9 cellular contexts compared by ENCODE assay signal in genomic region chr9:113592806-113593575, GRCh38.
DNase-seq lines count a peak whose midpoint lies in the region; ATAC-seq, FAIRE-seq and TF ChIP-seq lines count a peak whose summit lies in the region.
"Had no signal": no experiment of that assay in that cellular context is flagged by ENCODE, and none has a peak within 500 bp of the region (broad histone marks: within the 10 kb centered on the region; RNA-seq: fewer than 3 reads in every experiment).

No MANE protein-coding gene starts in this region.

- H4K20me1 ChIP-seq in OCI-LY3 (ENCODE audit: insufficient read depth, low read length): no peaks in the 10 kb centered on the region

- peaks cover 47% of the 10 kb centered on the region for H3K4me1 ChIP-seq in OCI-LY3 (ENCODE audit: low read length)
- peaks cover 13% of the 10 kb centered on the region for H3K4me1 ChIP-seq in endodermal cell (ENCODE audit: control insufficient read depth, insufficient read depth, low read length)
- H3K4me1 ChIP-seq in trophoblast cell (ENCODE audit: control insufficient read depth in 1 of 2, insufficient read depth in 2 of 2, low read length in 2 of 2): peaks cover 17 to 35% of the 10 kb centered on the region in 2 experiments

- H3K4me3 ChIP-seq in OCI-LY3 (ENCODE audit: low read length) (peak overlapping the region; percentile 94), endodermal cell (ENCODE audit: low read length) (peak overlapping the region; percentile 91), trophoblast cell (ENCODE audit: low read depth, low read length) (no peak overlapping the region)

- peaks cover 31% of the 10 kb centered on the region for H3K4me1 Mint-ChIP-seq in endodermal cell

- H3K27me3 ChIP-seq in OCI-LY3 (ENCODE audit: low read depth, low read length) (no peaks in the 10 kb centered on the region), endodermal cell (ENCODE audit: control insufficient read depth, insufficient read depth, low read length, poor library complexity, severe bottlenecking) (no peaks in the 10 kb centered on the region), trophoblast cell (ENCODE audit: insufficient read depth, low read length) (no peaks in the 10 kb centered on the region)

- H3K9ac ChIP-seq in OCI-LY3 (ENCODE audit: low read length) (peak overlapping the region; percentile 80), endodermal cell (ENCODE audit: extremely low read depth, low read length, poor library complexity, severe bottlenecking) (peak overlapping the region; percentile 77), trophoblast cell (ENCODE audit: low read length) (no peak overlapping the region)

- ATAC-seq in esophagus mucosa: no peak

- H3K36me3 ChIP-seq in OCI-LY3 (replicated peaks; ENCODE audit: low read depth, low read length) (peaks cover 36% of the 10 kb centered on the region), endodermal cell (ENCODE audit: control insufficient read depth, insufficient read depth, low read length) (peaks cover 15% of the 10 kb centered on the region), trophoblast cell (ENCODE audit: control insufficient read depth in 1 of 2, insufficient read depth in 2 of 2, low read length in 2 of 2) (peaks cover 23 to 35% of the 10 kb centered on the region in 2 experiments)

- H2AFZ ChIP-seq in OCI-LY3 (ENCODE audit: low read depth, low read length) (no peak overlapping the region), trophoblast cell (ENCODE audit: insufficient read depth, low read length, poor library complexity) (peak overlapping the region; percentile 45)

- H3K27ac ChIP-seq in OCI-LY3 (ENCODE audit: low read length) (peak overlapping the region; percentile 88), endodermal cell (ENCODE audit: low read depth, low read length) (peak overlapping the region; percentile 7), trophoblast cell (ENCODE audit: low read depth, low read length) (no peak overlapping the region)

- H3K14ac ChIP-seq in trophoblast cell (ENCODE audit: low read length): no peak overlapping the region

- no peak overlapping the region for H3K18ac ChIP-seq in trophoblast cell (ENCODE audit: low read length)

- 90 to 92% methylated on average over 1 to 6 of the region's 8 CpGs for whole genome bisulfite sequencing in endodermal cell (ENCODE audit: insufficient coverage in 1 of 2, insufficient read length in 1 of 2), 2 experiments
- WGBS in trophoblast cell (ENCODE audit: extremely low coverage, insufficient coverage, insufficient read length): no CpG with 5 or more reads among the region's 8 CpGs

- H3K4ac ChIP-seq in trophoblast cell (ENCODE audit: low read depth, low read length): no peak overlapping the region

- H3K23ac ChIP-seq in trophoblast cell (ENCODE audit: low read length): no peak overlapping the region

- peak overlapping the region; percentile 100 for H3K4me2 ChIP-seq in OCI-LY3 (ENCODE audit: low read length)
- peak overlapping the region; percentile 59 for H3K4me2 ChIP-seq in trophoblast cell (ENCODE audit: low read length)

- no peaks in the 10 kb centered on the region for H3K27me3 Mint-ChIP-seq in endodermal cell (ENCODE audit: insufficient read depth)

- H2BK12ac ChIP-seq in trophoblast cell (ENCODE audit: low read length): no peak overlapping the region

- no peaks in the 10 kb centered on the region for H3K9me3 ChIP-seq in OCI-LY3 (ENCODE audit: insufficient read depth, low read length)
- no peaks in the 10 kb centered on the region for H3K9me3 ChIP-seq in endodermal cell (ENCODE audit: control insufficient read depth, low read length)
- H3K9me3 ChIP-seq in trophoblast cell (ENCODE audit: insufficient read depth, low read depth, low read length): no peaks in the 10 kb centered on the region

- peak overlapping the region; percentile 77 for H4K91ac ChIP-seq in trophoblast cell (ENCODE audit: low read depth, low read length)

- H2BK120ac ChIP-seq in trophoblast cell (ENCODE audit: insufficient read depth, low read length, poor library complexity): no peak overlapping the region

- no peak overlapping the region for H4K8ac ChIP-seq in trophoblast cell (ENCODE audit: low read depth, low read length)

- peaks cover 20% of the 10 kb centered on the region for H3K36me3 Mint-ChIP-seq in endodermal cell (ENCODE audit: low read depth)

- no peak overlapping the region for H2AK5ac ChIP-seq in trophoblast cell (ENCODE audit: low read length)

- TF ChIP-seq CTCF in OCI-LY3 (IDR thresholded peaks at IDR 0.05; ENCODE audit: low read depth, low read length) (no peak), endodermal cell (conservative IDR thresholded peaks at IDR 0.05) (no peak)

- peak overlapping the region; percentile 91 for H3K27ac Mint-ChIP-seq in endodermal cell

- H3K9me3 Mint-ChIP-seq in endodermal cell: no peaks in the 10 kb centered on the region

- H3K4me3 Mint-ChIP-seq in endodermal cell: peak overlapping the region; percentile 86

- peaks cover 11% of the 10 kb centered on the region for H3K79me1 ChIP-seq in trophoblast cell (ENCODE audit: low read length)

- no peak for DNase-seq in GM18507 (ENCODE audit: extremely low spot score, insufficient read length, low read depth)
- DNase-seq in endodermal cell: no peak
- no peak for DNase-seq in trophoblast cell
- no peak for DNase-seq in stimulated activated CD4-positive, alpha-beta T cell treated with anti-CD3 and anti-CD28 coated beads, Interleukin-12 subunit alpha, Interleukin-12 subunit beta, amount 100 ng/mL, for 4 hours
- no peak for DNase-seq in inferior parietal cortex (ENCODE audit: extremely low spot score)
- DNase-seq in OCI-M1 (lab: John Stamatoyannopoulos, UW): no peak
- DNase-seq: NCI-H1105 had no signal

- H3K79me2 ChIP-seq in OCI-LY3 (ENCODE audit: low read length) (peaks cover 20% of the 10 kb centered on the region), trophoblast cell (ENCODE audit: control insufficient read depth, insufficient read depth, low read length, poor library complexity) (peaks cover 13% of the 10 kb centered on the region)

- no peak overlapping the region for H4K12ac ChIP-seq in trophoblast cell (ENCODE audit: low read depth, low read length)

- peak overlapping the region; percentile 74 for H2BK5ac ChIP-seq in trophoblast cell (ENCODE audit: low read depth, low read length, poor library complexity)

- peak; percentile 55 for FAIRE-seq in GM18507 (lab: Jason Lieb, UNC)
